11 cellular contexts compared by ENCODE assay signal in genomic region chr11:2828585-2829330, GRCh38.
"Had no signal": no experiment of that assay in that cellular context is flagged by ENCODE, and none has a peak within 500 bp of the region (broad histone marks: within the 10 kb centered on the region; RNA-seq: fewer than 3 reads in every experiment).

No MANE protein-coding gene starts in this region.

- H3K27ac ChIP-seq: VCaP had no signal

- DNase-seq: activated CD4-positive, alpha-beta memory T cell treated with anti-CD3 and anti-CD28 coated beads for 36 hours; activated CD4-positive, alpha-beta T cell treated with anti-CD3 and anti-CD28 coated beads for 36 hours; activated CD8-positive, alpha-beta memory T cell treated with anti-CD3 and anti-CD28 coated beads, Interleukin-2, amount 10 ng/mL, durations not matched to agents 7 days and 5 days; activated naive CD4-positive, alpha-beta T cell treated with anti-CD3 and anti-CD28 coated beads for 36 hours; activated T-cell treated with anti-CD3 and anti-CD28 coated beads, Interleukin-2, amount 50 U/mL, for 1 hour; midbrain; uterus had no signal

- ATAC-seq: activated CD4-positive, alpha-beta T cell treated with anti-CD3 and anti-CD28 coated beads for 36 hours; activated CD8-positive, alpha-beta memory T cell treated with anti-CD3 and anti-CD28 coated beads, Interleukin-2, amount 10 ng/mL, durations not matched to agents 7 days and 5 days; stimulated activated effector memory CD8-positive, alpha-beta T cell treated with anti-CD3 and anti-CD28 coated beads, Interleukin-12 subunit alpha, Interleukin-12 subunit beta, amount 100 ng/mL, for 72 hours had no signal

- H3K27me3 ChIP-seq: esophagus muscularis mucosa, uterus had no signal

- H3K36me3 ChIP-seq: esophagus muscularis mucosa, uterus had no signal

- H3K4me3 ChIP-seq: esophagus muscularis mucosa, lung, uterus had no signal
